In the genomic region with DNA sequence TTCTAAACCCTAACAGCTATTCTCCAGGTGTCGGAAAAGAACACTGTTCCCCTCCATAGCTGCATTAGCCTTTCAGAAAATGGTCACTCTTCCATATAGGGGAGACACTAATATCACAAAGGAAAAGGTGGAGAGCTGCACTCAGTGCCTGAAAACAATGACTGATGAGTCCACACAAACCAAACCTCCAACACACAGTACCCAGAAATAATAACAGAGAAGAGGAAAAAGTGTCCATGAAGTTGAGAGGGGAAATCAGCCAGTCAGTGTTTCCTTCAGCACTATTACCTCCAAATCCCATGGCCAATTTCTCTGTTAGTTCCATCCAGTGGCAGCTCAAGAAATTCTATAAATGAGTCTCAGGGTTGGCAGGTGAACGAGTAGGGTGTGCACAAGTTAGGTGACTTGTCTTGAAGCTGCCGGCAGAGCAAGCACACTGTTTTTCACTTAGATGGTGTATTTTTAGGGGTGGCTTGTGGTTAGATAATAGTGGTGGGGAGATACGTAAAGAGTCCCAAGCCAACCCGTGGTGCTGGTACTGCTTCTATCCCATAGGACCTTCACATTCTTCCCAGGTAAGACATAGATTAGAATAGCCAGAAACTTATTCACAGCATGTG, we compare ENCODE assay signal across 7 cellular contexts.
"Had no signal": no experiment of that assay in that cellular context is flagged by ENCODE, and none has a peak within 500 bp of the region (broad histone marks: within the 10 kb centered on the region; RNA-seq: fewer than 3 reads in every experiment).

No MANE protein-coding gene starts in this region.

- H3K4me3 ChIP-seq: dorsolateral prefrontal cortex, skin epidermis had no signal

- ATAC-seq: esophagus mucosa had no signal

- DNase-seq: activated effector memory CD4-positive, alpha-beta T cell treated with anti-CD3 and anti-CD28 coated beads, Interleukin-2, amount 50 U/mL, for 16 hours; dorsolateral prefrontal cortex; hippocampal formation; kidney glomerular epithelial cell had no signal

- H3K27ac ChIP-seq: dorsolateral prefrontal cortex, parathyroid adenoma, skin epidermis had no signal

- H3K27me3 ChIP-seq: dorsolateral prefrontal cortex had no signal
